In the genomic region with DNA sequence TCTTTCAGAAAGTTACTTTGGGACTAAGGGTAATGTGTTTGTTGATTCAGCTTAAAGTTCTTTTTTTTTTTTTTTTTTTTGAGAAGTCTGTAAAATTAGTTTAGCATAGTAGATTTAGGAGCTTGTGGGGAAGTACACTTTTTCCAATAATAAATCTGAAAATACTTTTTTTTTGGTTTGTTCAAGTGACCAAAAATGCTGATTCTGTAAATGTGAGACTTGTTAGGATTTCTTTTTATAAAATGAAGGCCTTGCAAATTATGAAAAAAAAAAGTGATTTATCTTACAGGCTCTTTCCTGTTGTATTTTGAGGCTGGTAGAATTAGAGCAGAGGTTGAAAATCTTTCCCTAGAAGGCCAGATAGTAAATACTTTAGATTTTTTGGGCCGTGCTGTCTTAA, we compare ENCODE assay signal across 27 cellular contexts.
"Had no signal": no experiment of that assay in that cellular context is flagged by ENCODE, and none has a peak within 500 bp of the region (broad histone marks: within the 10 kb centered on the region; RNA-seq: fewer than 3 reads in every experiment).

No MANE protein-coding gene starts in this region.

- FAIRE-seq: urothelium cell line had no signal

- H3K27me3 ChIP-seq: stomach, suprapubic skin, testis, thyroid gland, tibial artery, tibial nerve, transverse colon, upper lobe of left lung, upper lobe of right lung, uterus, vagina had no signal

- H3K4me3 ChIP-seq: stomach, suprapubic skin, testis, thoracic aorta, thyroid gland, tibial artery, tibial nerve, transverse colon, upper lobe of left lung, upper lobe of right lung, uterus, vagina had no signal

- H3K27ac ChIP-seq: stomach, suprapubic skin, testis, thoracic aorta, thyroid gland, tibial artery, tibial nerve, transverse colon, upper lobe of left lung, upper lobe of right lung, uterus, vagina had no signal

- H3K9me3 ChIP-seq: stomach, suprapubic skin, testis, thoracic aorta, thyroid gland, tibial artery, tibial nerve, transverse colon, upper lobe of left lung, upper lobe of right lung, uterus, vagina had no signal

- ATAC-seq: stimulated activated effector memory CD8-positive, alpha-beta T cell treated with anti-CD3 and anti-CD28 coated beads, Interleukin-12 subunit alpha, Interleukin-12 subunit beta, amount 100 ng/mL, for 72 hours; stimulated activated memory B cell treated with anti-CD40 and anti-IgM and Interleukin-4, amounts not matched to agents 10 μg/mL and 1 μg/mL and 100 μg/mL, for 72 hours; stimulated activated naive B cell treated with anti-CD40 and anti-IgM and Interleukin-4, amounts not matched to agents 10 μg/mL and 1 μg/mL and 100 μg/mL, for 72 hours; stimulated activated naive CD8-positive, alpha-beta T cell treated with anti-CD3 and anti-CD28 coated beads, Interleukin-15, amount 100 ng/mL, for 72 hours; stimulated activated naive CD8-positive, alpha-beta T cell treated with anti-CD3 and anti-CD28 coated beads, Interleukin-15, Interleukin-2, amounts not matched to agents 100 U/mL and 50 U/mL, for 24 hours; upper lobe of right lung had no signal

- H3K4me1 ChIP-seq: thyroid gland, upper lobe of left lung, uterus, vagina had no signal

- DNase-seq: stimulated activated CD4-positive, alpha-beta T cell treated with anti-CD3 and anti-CD28 coated beads, Interleukin-2, amount 100 ng/mL, for 48 hours; stimulated activated CD4-positive, alpha-beta T cell treated with anti-CD3 and anti-CD28 coated beads, Interleukin-4, amount 100 ng/mL, for 1 hour; stimulated activated CD4-positive, alpha-beta T cell treated with anti-CD3 and anti-CD28 coated beads, Interleukin-4, amount 100 ng/mL, for 24 hours; stimulated activated CD4-positive, alpha-beta T cell treated with anti-CD3 and anti-CD28 coated beads, Interleukin-4, amount 100 ng/mL, for 4 hours; stimulated activated CD8-positive, alpha-beta memory T cell treated with anti-CD3 and anti-CD28 coated beads, Interleukin-4, amount 100 ng/mL, for 48 hours; stimulated activated naive B cell treated with anti-CD40 and anti-IgM and Interleukin-4, amounts not matched to agents 10 μg/mL and 1 μg/mL and 100 μg/mL, for 72 hours; stimulated activated naive CD4-positive, alpha-beta T cell; stimulated activated naive CD4-positive, alpha-beta T cell treated with Interleukin-2 at 50 U/mL for 16 hours; stimulated activated naive CD8-positive, alpha-beta T cell treated with anti-CD3 and anti-CD28 coated beads, Interleukin-15, amount 100 ng/mL, for 72 hours; stimulated activated naive CD8-positive, alpha-beta T cell treated with anti-CD3 and anti-CD28 coated beads, Interleukin-15, Interleukin-2, amounts not matched to agents 100 U/mL and 50 U/mL, for 24 hours; stomach; substantia nigra; testis; thyroid gland; tibial artery; transverse colon; trophoblast cell; upper lobe of left lung; upper lobe of right lung; uterus had no signal

- H3K36me3 ChIP-seq: uterus had no signal
